Comparison of ENCODE assay signal across 22 cellular contexts in the genomic region with DNA sequence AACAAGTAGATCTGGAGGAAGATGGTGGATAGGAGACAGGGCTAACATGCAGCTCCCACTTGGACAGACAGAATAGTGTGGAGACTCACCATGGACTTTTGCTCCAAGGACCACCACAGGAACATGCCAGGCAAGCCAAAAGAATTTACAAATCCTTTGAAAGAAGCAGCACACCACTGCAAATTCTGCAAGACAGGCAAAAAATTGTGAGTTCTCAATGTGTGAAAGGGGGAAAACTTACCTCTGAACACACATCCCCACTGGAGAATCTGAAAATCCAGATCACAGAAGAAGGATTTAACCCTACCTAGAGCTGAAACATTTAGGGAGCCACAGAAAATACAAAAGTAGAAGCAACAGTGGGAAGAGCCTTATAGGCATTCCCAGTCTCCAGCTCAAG.
"Had no signal": no experiment of that assay in that cellular context is flagged by ENCODE, and none has a peak within 500 bp of the region (broad histone marks: within the 10 kb centered on the region; RNA-seq: fewer than 3 reads in every experiment).

No MANE protein-coding gene starts in this region.

- H3K27ac Mint-ChIP-seq: IgD-negative memory B cell had no signal

- DNase-seq: KBM-7, MG63, NCI-H1092, NCI-H1105 treated with DMSO at 0.1 percent for 48 hours, NCI-H1417 treated with DMSO at 0.1 percent for 48 hours, NCI-H146, NCI-H1694 treated with DMSO at 0.1 percent for 48 hours, NCI-H1930, NCI-H2081, NCI-H2107, NCI-H226, NCI-H446, NCI-H510A, NCI-H524 treated with DMSO at 0.1 percent for 48 hours, NCI-H69, NCI-H774, PC-9, Peyer's patch, SHP77 treated with DMSO at 0.1 percent for 48 hours, SJCRH30 had no signal

- H3K27ac ChIP-seq: PC-9, Peyer's patch, SJCRH30 had no signal

- H3K4me2 ChIP-seq: PC-9 had no signal

- H3K9me3 ChIP-seq: Peyer's patch had no signal

- ATAC-seq: Right ventricle myocardium inferior had no signal

- H2AFZ ChIP-seq: PC-9 had no signal

- H3K4me3 ChIP-seq: MG63, PC-9, Peyer's patch, SJCRH30 had no signal

- H3K4me1 ChIP-seq: Peyer's patch, SJCRH30 had no signal

- H3K4me1 Mint-ChIP-seq: IgD-negative memory B cell had no signal

- H3K4me3 Mint-ChIP-seq: IgD-negative memory B cell had no signal

- H3K27me3 Mint-ChIP-seq: IgD-negative memory B cell had no signal

- H3K27me3 ChIP-seq: MG63, Peyer's patch, SJCRH30 had no signal
